1 cellular context compared by ENCODE assay signal in the genomic region with DNA sequence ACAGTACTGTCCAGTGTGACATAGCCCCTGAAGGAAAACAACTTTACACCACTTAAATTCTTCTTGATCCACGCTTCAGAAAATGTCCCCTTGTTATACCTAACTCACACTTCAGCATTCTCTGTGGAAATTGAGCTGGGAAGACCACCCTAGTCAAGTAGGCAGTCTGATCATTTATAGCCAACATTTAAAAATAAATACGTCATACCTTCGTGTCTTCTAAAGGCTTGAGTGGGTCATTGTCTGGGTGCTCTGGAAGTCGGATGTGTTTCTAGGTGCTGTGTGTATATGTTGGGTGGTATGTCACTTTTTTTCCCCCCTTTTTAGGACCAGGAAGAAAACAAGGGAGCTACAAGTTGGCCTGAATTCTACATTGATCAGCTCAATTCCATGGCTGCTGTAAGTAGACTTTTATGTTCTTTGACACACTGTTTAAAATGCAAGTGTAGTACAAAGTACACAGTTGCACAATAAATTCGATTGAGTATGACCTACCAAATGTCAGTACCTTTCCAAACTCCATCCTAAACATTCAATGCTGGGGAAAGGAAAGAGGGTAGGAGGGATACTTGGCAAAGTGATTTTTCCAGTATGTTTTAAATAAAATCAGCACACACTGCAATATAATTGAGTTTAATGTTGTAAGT.
TF ChIP-seq lines count a peak whose summit lies in the region.

No MANE protein-coding gene starts in this region.

TF ChIP-seq in HepG2, 621 proteins besides CTCF, POLR2A, EP300 and RAD21 (continued from another document and continues in another):
- TF ChIP-seq, protein P1, sequence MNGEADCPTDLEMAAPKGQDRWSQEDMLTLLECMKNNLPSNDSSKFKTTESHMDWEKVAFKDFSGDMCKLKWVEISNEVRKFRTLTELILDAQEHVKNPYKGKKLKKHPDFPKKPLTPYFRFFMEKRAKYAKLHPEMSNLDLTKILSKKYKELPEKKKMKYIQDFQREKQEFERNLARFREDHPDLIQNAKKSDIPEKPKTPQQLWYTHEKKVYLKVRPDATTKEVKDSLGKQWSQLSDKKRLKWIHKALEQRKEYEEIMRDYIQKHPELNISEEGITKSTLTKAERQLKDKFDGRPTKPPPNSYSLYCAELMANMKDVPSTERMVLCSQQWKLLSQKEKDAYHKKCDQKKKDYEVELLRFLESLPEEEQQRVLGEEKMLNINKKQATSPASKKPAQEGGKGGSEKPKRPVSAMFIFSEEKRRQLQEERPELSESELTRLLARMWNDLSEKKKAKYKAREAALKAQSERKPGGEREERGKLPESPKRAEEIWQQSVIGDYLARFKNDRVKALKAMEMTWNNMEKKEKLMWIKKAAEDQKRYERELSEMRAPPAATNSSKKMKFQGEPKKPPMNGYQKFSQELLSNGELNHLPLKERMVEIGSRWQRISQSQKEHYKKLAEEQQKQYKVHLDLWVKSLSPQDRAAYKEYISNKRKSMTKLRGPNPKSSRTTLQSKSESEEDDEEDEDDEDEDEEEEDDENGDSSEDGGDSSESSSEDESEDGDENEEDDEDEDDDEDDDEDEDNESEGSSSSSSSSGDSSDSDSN (CRISPR knock-in tag; IDR thresholded peaks at IDR 0.05): no peak
- no peak for TF ChIP-seq ZNF781 (CRISPR knock-in tag; IDR thresholded peaks at IDR 0.05; ENCODE audit: borderline replicate concordance, not compliant biosample characterization)
- TF ChIP-seq MXD1 (CRISPR knock-in tag; IDR thresholded peaks at IDR 0.05): no peak
- no peak for TF ChIP-seq FOXK2 (IDR thresholded peaks at IDR 0.05)
- no peak for TF ChIP-seq TFDP1 (CRISPR knock-in tag; IDR thresholded peaks at IDR 0.05; ENCODE audit: borderline replicate concordance)
- peak; percentile 88 for TF ChIP-seq SMAD3 (CRISPR knock-in tag; IDR thresholded peaks at IDR 0.05)
- no peak for TF ChIP-seq ZNF772 (CRISPR knock-in tag; IDR thresholded peaks at IDR 0.05)
- TF ChIP-seq SP4 (CRISPR knock-in tag; IDR thresholded peaks at IDR 0.05): no peak
- no peak for TF ChIP-seq NKX3-1 (CRISPR knock-in tag; IDR thresholded peaks at IDR 0.05)
- no peak for TF ChIP-seq ERF (CRISPR knock-in tag; IDR thresholded peaks at IDR 0.05)
- no peak for TF ChIP-seq TBP (CRISPR knock-in tag; IDR thresholded peaks at IDR 0.05)
- no peak for TF ChIP-seq IRX3 (CRISPR knock-in tag; IDR thresholded peaks at IDR 0.05; ENCODE audit: borderline replicate concordance, low read depth)
- no peak for TF ChIP-seq ATRX (CRISPR knock-in tag; IDR thresholded peaks at IDR 0.05; ENCODE audit: borderline replicate concordance)
- no peak for TF ChIP-seq SMARCE1 (IDR thresholded peaks at IDR 0.05; ENCODE audit: borderline replicate concordance)
- TF ChIP-seq, protein P2, sequence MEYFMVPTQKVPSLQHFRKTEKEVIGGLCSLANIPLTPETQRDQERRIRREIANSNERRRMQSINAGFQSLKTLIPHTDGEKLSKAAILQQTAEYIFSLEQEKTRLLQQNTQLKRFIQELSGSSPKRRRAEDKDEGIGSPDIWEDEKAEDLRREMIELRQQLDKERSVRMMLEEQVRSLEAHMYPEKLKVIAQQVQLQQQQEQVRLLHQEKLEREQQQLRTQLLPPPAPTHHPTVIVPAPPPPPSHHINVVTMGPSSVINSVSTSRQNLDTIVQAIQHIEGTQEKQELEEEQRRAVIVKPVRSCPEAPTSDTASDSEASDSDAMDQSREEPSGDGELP (IDR thresholded peaks at IDR 0.05; ENCODE audit: borderline replicate concordance, low read depth): no peak
- TF ChIP-seq ZNF331 (CRISPR knock-in tag; IDR thresholded peaks at IDR 0.05): peak; percentile 85
- no peak for TF ChIP-seq ZNF296 (CRISPR knock-in tag; conservative IDR thresholded peaks at IDR 0.05)
- TF ChIP-seq MAZ (IDR thresholded peaks at IDR 0.05; ENCODE audit: borderline replicate concordance, low read depth, low read length): no peak
- no peak for TF ChIP-seq MAZ (CRISPR knock-in tag; IDR thresholded peaks at IDR 0.05; ENCODE audit: low read depth)
- no peak for TF ChIP-seq FOSL1 (CRISPR knock-in tag; IDR thresholded peaks at IDR 0.05; ENCODE audit: borderline replicate concordance)
- TF ChIP-seq ARID2 (CRISPR knock-in tag; IDR thresholded peaks at IDR 0.05; ENCODE audit: borderline replicate concordance): no peak
- TF ChIP-seq HNF4A (CRISPR knock-in tag; IDR thresholded peaks at IDR 0.05): peak; percentile 98
- TF ChIP-seq NFYB (CRISPR knock-in tag; IDR thresholded peaks at IDR 0.05): no peak
- no peak for TF ChIP-seq MTA1 (CRISPR knock-in tag; IDR thresholded peaks at IDR 0.05; ENCODE audit: borderline replicate concordance)
- no peak for TF ChIP-seq ATF6 (CRISPR knock-in tag; conservative IDR thresholded peaks at IDR 0.05)
- TF ChIP-seq ZFY (CRISPR knock-in tag; IDR thresholded peaks at IDR 0.05): no peak
- no peak for TF ChIP-seq ZC3H13 (CRISPR knock-in tag; IDR thresholded peaks at IDR 0.05)
- no peak for TF ChIP-seq SRY (CRISPR knock-in tag; IDR thresholded peaks at IDR 0.05)
- TF ChIP-seq ETS1 (CRISPR knock-in tag; IDR thresholded peaks at IDR 0.05): no peak
- TF ChIP-seq ZNF367 (CRISPR knock-in tag; IDR thresholded peaks at IDR 0.05; ENCODE audit: borderline replicate concordance): no peak
- TF ChIP-seq ZNF839 (CRISPR knock-in tag; IDR thresholded peaks at IDR 0.05; ENCODE audit: borderline replicate concordance): no peak
- TF ChIP-seq HIVEP1 (CRISPR knock-in tag; IDR thresholded peaks at IDR 0.05): no peak
- TF ChIP-seq TIGD3 (CRISPR knock-in tag; IDR thresholded peaks at IDR 0.05; ENCODE audit: borderline replicate concordance): no peak
- TF ChIP-seq, protein P3, sequence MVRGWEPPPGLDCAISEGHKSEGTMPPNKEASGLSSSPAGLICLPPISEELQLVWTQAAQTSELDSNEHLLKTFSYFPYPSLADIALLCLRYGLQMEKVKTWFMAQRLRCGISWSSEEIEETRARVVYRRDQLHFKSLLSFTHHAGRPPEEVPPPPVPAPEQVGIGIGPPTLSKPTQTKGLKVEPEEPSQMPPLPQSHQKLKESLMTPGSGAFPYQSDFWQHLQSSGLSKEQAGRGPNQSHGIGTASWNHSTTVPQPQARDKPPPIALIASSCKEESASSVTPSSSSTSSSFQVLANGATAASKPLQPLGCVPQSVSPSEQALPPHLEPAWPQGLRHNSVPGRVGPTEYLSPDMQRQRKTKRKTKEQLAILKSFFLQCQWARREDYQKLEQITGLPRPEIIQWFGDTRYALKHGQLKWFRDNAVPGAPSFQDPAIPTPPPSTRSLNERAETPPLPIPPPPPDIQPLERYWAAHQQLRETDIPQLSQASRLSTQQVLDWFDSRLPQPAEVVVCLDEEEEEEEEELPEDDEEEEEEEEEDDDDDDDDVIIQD (CRISPR knock-in tag; IDR thresholded peaks at IDR 0.05; ENCODE audit: low read depth): peak; percentile 95
- TF ChIP-seq POGZ (CRISPR knock-in tag; IDR thresholded peaks at IDR 0.05): peak; percentile 90
- no peak for TF ChIP-seq ZNF563 (CRISPR knock-in tag; IDR thresholded peaks at IDR 0.05)
- TF ChIP-seq HNRNPL (IDR thresholded peaks at IDR 0.05; ENCODE audit: low read depth, low read length): no peak
- no peak for TF ChIP-seq ZNF780A (CRISPR knock-in tag; IDR thresholded peaks at IDR 0.05)
- no peak for TF ChIP-seq ZBTB8A (CRISPR knock-in tag; IDR thresholded peaks at IDR 0.05; ENCODE audit: borderline replicate concordance, low read depth)
- TF ChIP-seq, protein P4, sequence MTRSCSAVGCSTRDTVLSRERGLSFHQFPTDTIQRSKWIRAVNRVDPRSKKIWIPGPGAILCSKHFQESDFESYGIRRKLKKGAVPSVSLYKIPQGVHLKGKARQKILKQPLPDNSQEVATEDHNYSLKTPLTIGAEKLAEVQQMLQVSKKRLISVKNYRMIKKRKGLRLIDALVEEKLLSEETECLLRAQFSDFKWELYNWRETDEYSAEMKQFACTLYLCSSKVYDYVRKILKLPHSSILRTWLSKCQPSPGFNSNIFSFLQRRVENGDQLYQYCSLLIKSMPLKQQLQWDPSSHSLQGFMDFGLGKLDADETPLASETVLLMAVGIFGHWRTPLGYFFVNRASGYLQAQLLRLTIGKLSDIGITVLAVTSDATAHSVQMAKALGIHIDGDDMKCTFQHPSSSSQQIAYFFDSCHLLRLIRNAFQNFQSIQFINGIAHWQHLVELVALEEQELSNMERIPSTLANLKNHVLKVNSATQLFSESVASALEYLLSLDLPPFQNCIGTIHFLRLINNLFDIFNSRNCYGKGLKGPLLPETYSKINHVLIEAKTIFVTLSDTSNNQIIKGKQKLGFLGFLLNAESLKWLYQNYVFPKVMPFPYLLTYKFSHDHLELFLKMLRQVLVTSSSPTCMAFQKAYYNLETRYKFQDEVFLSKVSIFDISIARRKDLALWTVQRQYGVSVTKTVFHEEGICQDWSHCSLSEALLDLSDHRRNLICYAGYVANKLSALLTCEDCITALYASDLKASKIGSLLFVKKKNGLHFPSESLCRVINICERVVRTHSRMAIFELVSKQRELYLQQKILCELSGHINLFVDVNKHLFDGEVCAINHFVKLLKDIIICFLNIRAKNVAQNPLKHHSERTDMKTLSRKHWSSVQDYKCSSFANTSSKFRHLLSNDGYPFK (CRISPR knock-in tag; IDR thresholded peaks at IDR 0.05; ENCODE audit: borderline replicate concordance): no peak
- TF ChIP-seq HNRNPLL (IDR thresholded peaks at IDR 0.05; ENCODE audit: low read depth, low read length, poor library complexity, severe bottlenecking): no peak
- 0 out of 2 replicates have a peak, but pooled peaks have one; percentile 14 for TF ChIP-seq ELF1 (CRISPR knock-in tag; IDR thresholded peaks at IDR 0.05)
- no peak for TF ChIP-seq NFKBIZ (CRISPR knock-in tag; IDR thresholded peaks at IDR 0.05)
- TF ChIP-seq ZNF337 (CRISPR knock-in tag; IDR thresholded peaks at IDR 0.05; ENCODE audit: borderline replicate concordance, low read depth): no peak
- TF ChIP-seq KDM1A (CRISPR knock-in tag; IDR thresholded peaks at IDR 0.05): no peak
- TF ChIP-seq PHB2 (IDR thresholded peaks at IDR 0.05; ENCODE audit: partially characterized antibody): no peak
- TF ChIP-seq ZNF468 (CRISPR knock-in tag; IDR thresholded peaks at IDR 0.05): no peak
- TF ChIP-seq SIN3B (IDR thresholded peaks at IDR 0.05; ENCODE audit: low read length): no peak
- TF ChIP-seq SETDB1 (CRISPR knock-in tag; IDR thresholded peaks at IDR 0.05; ENCODE audit: borderline replicate concordance): no peak
- TF ChIP-seq SAP130 (CRISPR knock-in tag; IDR thresholded peaks at IDR 0.05; ENCODE audit: low read depth): peak; percentile 63
- no peak for TF ChIP-seq ZNF850 (CRISPR knock-in tag; conservative IDR thresholded peaks at IDR 0.05)
- no peak for TF ChIP-seq CCDC6 (CRISPR knock-in tag; IDR thresholded peaks at IDR 0.05)
- TF ChIP-seq CHD4 (IDR thresholded peaks at IDR 0.05; ENCODE audit: borderline replicate concordance, low read length): peak; percentile 73; the same call in 1 of the 2 replicates
- peak; percentile 79 for TF ChIP-seq ELF3 (CRISPR knock-in tag; IDR thresholded peaks at IDR 0.05)
- TF ChIP-seq ZNF326 (CRISPR knock-in tag; IDR thresholded peaks at IDR 0.05; ENCODE audit: borderline replicate concordance): no peak
- no peak for TF ChIP-seq PHF20 (CRISPR knock-in tag; IDR thresholded peaks at IDR 0.05)
- no peak for TF ChIP-seq ZFP90 (CRISPR knock-in tag; IDR thresholded peaks at IDR 0.05; ENCODE audit: borderline replicate concordance)
- TF ChIP-seq ZMYM4 (CRISPR knock-in tag; IDR thresholded peaks at IDR 0.05): peak; percentile 82
- TF ChIP-seq JUND (CRISPR knock-in tag; IDR thresholded peaks at IDR 0.05): no peak
- no peak for TF ChIP-seq ZNF530 (CRISPR knock-in tag; IDR thresholded peaks at IDR 0.05; ENCODE audit: low read depth)
- TF ChIP-seq TOPORS (CRISPR knock-in tag; IDR thresholded peaks at IDR 0.05): 0 out of 2 replicates have a peak, but pooled peaks have one; percentile 32
